Comparison of ENCODE assay signal across 14 cellular contexts in the genomic region with DNA sequence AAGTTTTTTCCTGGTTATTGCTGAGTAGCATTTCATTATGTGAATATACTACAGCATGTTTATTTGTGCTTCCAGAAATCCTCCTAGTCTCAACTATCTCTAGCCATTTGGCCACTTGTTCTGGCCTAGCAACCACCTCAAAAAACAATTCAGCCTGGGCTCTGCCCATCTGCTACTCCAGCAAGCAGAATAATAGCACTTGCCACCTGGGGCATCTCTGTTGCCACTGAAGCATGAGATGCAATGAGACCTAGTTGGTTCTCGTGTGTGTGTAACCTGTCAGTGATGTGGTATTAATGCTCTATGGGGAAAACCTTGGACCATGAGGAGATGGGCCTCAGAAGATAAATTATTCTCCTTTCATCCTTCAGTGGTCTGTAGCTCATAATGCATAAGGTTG.
A peak's percentile ranks its signal among the peaks of the same experiment; 100 is the strongest.
DNase-seq lines count a peak whose midpoint lies in the region; ATAC-seq and TF ChIP-seq lines count a peak whose summit lies in the region.
"Had no signal": no experiment of that assay in that cellular context is flagged by ENCODE, and none has a peak within 500 bp of the region (broad histone marks: within the 10 kb centered on the region; RNA-seq: fewer than 3 reads in every experiment).

No MANE protein-coding gene starts in this region.

- H3K27ac ChIP-seq in left lung = no peak overlapping the region
- H3K27ac ChIP-seq: C4-2B had no signal

- no peak overlapping the region for H3K4me3 Mint-ChIP-seq in glutamatergic neuron (ENCODE audit: unreplicated experiment)
- H3K4me3 Mint-ChIP-seq: T-helper 1 cell treated with Interleukin-12 subunit alpha and Interleukin-12 subunit beta and Interleukin-4 antibody, amounts not matched to agents 30 μg/mL and 1 μg/mL, for 36 hours had no signal

- DNase-seq in DMS53 treated with DMSO at 0.1 percent for 48 hours (lab: John Stamatoyannopoulos, UW; ENCODE audit: unreplicated experiment) (peak; percentile 44), NCI-H187 (lab: John Stamatoyannopoulos, UW) (peak; percentile 51 to 67), NCI-H510A (lab: John Stamatoyannopoulos, UW) (peak; percentile 17), glutamatergic neuron (no peak), hippocampal formation (lab: John Stamatoyannopoulos, UW) (no peak), left lung (no peak), cardiac septum (ENCODE audit: low spot score) (no peak)
- DNase-seq: GOT3; NCI-H1436; NCI-H2107; NK-92 treated with Interleukin-12 subunit alpha and Interleukin-12 subunit beta, amount 100 ng/mL, for 24 hours had no signal

- peak overlapping the region; percentile 25 for H3K27ac Mint-ChIP-seq in glutamatergic neuron (ENCODE audit: unreplicated experiment)
- H3K27ac Mint-ChIP-seq: T-helper 1 cell treated with Interleukin-12 subunit alpha and Interleukin-12 subunit beta and Interleukin-4 antibody, amounts not matched to agents 30 μg/mL and 1 μg/mL, for 36 hours had no signal

- no peaks in the 10 kb centered on the region for H3K36me3 ChIP-seq in left lung

- peaks cover 2% of the 10 kb centered on the region for H3K27me3 Mint-ChIP-seq in glutamatergic neuron (ENCODE audit: unreplicated experiment)

- no peak for ATAC-seq in left lung
- ATAC-seq: SK-N-SH treated with all-trans-retinoic acid at 6 μM for 48 hours had no signal

- H3K27me3 ChIP-seq in left lung = no peaks in the 10 kb centered on the region

- no peaks in the 10 kb centered on the region for H3K9me3 Mint-ChIP-seq in glutamatergic neuron (ENCODE audit: unreplicated experiment)

- H3K4me1 Mint-ChIP-seq in glutamatergic neuron (ENCODE audit: low read depth, unreplicated experiment) = peaks cover 12% of the 10 kb centered on the region

- no peak overlapping the region for H3K4me3 ChIP-seq in left lung

- intact Hi-C loops in left lung (cut with DNase I) (no loop called here), cardiac septum (cut with DNase I) (no loop called here)

- peaks cover 0 to 18% of the 10 kb centered on the region in 2 donors for H3K9me3 ChIP-seq in left lung

- no peak for TF ChIP-seq CTCF in glutamatergic neuron (IDR thresholded peaks at IDR 0.05; ENCODE audit: partially characterized antibody, unreplicated experiment)
- TF ChIP-seq CTCF in left lung (IDR thresholded peaks at IDR 0.05) = no peak

- peaks cover 13% of the 10 kb centered on the region for H3K36me3 Mint-ChIP-seq in glutamatergic neuron (ENCODE audit: unreplicated experiment)

- H3K4me1 ChIP-seq in left lung = no peaks in the 10 kb centered on the region

Comparison
In these comparisons a context has a peak if more than half of its experiments do, and no peak if none do; other contexts are left out.
1. DNase-seq: peak in DMS53 treated with DMSO at 0.1 percent for 48 hours (single experiment), NCI-H187 (2 of 2) and NCI-H510A (single experiment); none in glutamatergic neuron (single experiment), hippocampal formation (0 of 2), left lung (0 of 2) and cardiac septum (single experiment).